10 cellular contexts compared by ENCODE assay signal in the genomic region with DNA sequence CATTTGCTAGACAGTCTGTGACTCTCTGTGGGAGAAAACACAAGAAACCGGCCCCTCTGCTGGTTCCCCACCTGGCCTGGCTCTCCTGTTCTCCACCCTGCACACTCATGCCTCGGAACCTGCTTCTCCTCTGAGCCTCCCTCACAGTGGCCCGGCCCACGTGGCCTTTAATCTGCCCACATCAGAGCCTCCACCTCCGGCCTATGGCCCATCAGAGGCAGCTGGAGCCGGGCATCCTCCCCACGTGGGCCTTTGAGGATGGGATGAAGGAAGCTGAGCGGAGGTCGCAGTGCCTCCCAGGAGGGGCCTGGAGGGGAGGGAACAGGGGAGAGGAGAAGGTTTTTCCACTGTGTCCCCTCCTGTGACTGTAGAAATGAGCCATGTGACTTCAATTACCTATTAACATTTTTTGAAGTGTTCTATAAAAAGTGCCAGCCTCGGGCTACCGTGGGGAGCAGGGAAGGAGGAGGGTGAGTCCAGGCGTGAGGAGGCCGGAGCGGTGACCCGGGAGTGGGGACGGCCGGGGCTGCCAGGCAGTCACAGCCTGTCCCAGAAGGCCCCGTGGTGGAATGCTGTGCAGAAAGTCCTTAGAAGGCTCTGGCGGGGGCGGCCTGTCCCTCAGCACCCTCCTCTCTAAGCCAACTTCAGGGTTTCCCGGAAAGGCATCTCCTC. TPM values are rescaled to one million over a fixed set of nuclear protein-coding genes. Genes with fewer than 3 reads are reported as not detected.
A peak's percentile ranks its signal among the peaks of the same experiment; 100 is the strongest.
DNase-seq lines count a peak whose midpoint lies in the region; ATAC-seq and TF ChIP-seq lines count a peak whose summit lies in the region.
"Had no signal": no experiment of that assay in that cellular context is flagged by ENCODE, and none has a peak within 500 bp of the region (broad histone marks: within the 10 kb centered on the region; RNA-seq: fewer than 3 reads in every experiment).

No MANE protein-coding gene starts in this region.

- DNase-seq in ELF-1 (ENCODE audit: low read depth, low spot score), result peak; percentile 17
- peak in 4 of 7 donors; percentile 15 to 66 (median 32) for DNase-seq in adrenal gland
- DNase-seq in left lobe of liver (ENCODE audit: low spot score), result no peak
- no peak for DNase-seq in spleen
- DNase-seq in foreskin melanocyte, result no peak
- DNase-seq in OCI-M1 (lab: John Stamatoyannopoulos, UW), result no peak
- DNase-seq: RPMI8226 had no signal

- H3K36me3 ChIP-seq in adrenal gland (replicated peaks in 1 of 2) (no peaks in the 10 kb centered on the region), spleen (no peaks in the 10 kb centered on the region)

- TF ChIP-seq POLR2A in adrenal gland (IDR thresholded peaks at IDR 0.05), result no peak
- TF ChIP-seq POLR2A in spleen (IDR thresholded peaks at IDR 0.05), result no peak

- H3K27me3 ChIP-seq in adrenal gland (no peaks in the 10 kb centered on the region), spleen (replicated peaks in 1 of 7) (no peaks in the 10 kb centered on the region)

- H3K27ac ChIP-seq in adrenal gland (peak overlapping the region in 2 of 5 donors; percentile 54 to 89), spleen (peak overlapping the region in 6 of 8 donors; percentile 19 to 76 (median 66))

- H3K9me3 ChIP-seq in adrenal gland (replicated peaks in 1 of 3), result no peaks in the 10 kb centered on the region
- no peaks in the 10 kb centered on the region for H3K9me3 ChIP-seq in spleen

- TF ChIP-seq CTCF in adrenal gland (IDR thresholded peaks at IDR 0.05) (no peak), spleen (IDR thresholded peaks at IDR 0.05 in 8 of 11, conservative IDR thresholded peaks at IDR 0.05 in 3 of 11) (no peak)

- 55 to 74% (median 70%) methylated on average over 18 to 21 of the region's 21 CpGs for WGBS in adrenal gland, 4 donors
- 63 to 80% (median 79%) methylated on average over 20 to 21 of the region's 21 CpGs for WGBS in spleen, 5 donors

- H3K4me3 ChIP-seq in adrenal gland, result no peak overlapping the region
- H3K4me3 ChIP-seq in spleen, result no peak overlapping the region

- intact Hi-C loops in adrenal gland (cut with DNase I), result no loop called here
- intact Hi-C loops in spleen (cut with DNase I; ENCODE audit: low total_unique reads), result no loop called here

- peak; percentile 55 for ATAC-seq in left lobe of liver
- no peak for ATAC-seq in HG02759 (IDR thresholded peaks at IDR 0.05; ENCODE audit: unreplicated experiment)
- no peak for ATAC-seq in GM21423 (IDR thresholded peaks at IDR 0.05; ENCODE audit: unreplicated experiment)
- ATAC-seq: activated naive CD4-positive, alpha-beta T cell treated with anti-CD3 and anti-CD28 coated beads, Interleukin-2, amount 50 U/mL, for 72 hours had no signal

- H3K4me1 ChIP-seq in adrenal gland (replicated peaks in 1 of 2) (peaks cover 0 to 5% of the 10 kb centered on the region in 2 donors), spleen (peaks cover 0 to 23% (median 0%) of the 10 kb centered on the region in 6 donors)

RNA-seq across cellular contexts. Expression of a gene that starts 24.6 kb away (rescaled TPM):
- total RNA-seq in adrenal gland, result 10 to 100 TPM; 16.6 to 56.9 (median 34.2) TPM
- polyA plus RNA-seq in adrenal gland, result 10 to 100 TPM; 13.3 to 32.3 (median 14.7) TPM
- total RNA-seq in left lobe of liver, result 3.8 TPM
- total RNA-seq in spleen, result 10 to 100 TPM; 45.1 to 62.8 (median 49.8) TPM
- polyA plus RNA-seq in spleen, result 10 to 100 TPM; 13.2 to 29.5 (median 23.0) TPM

RNA-seq across cellular contexts. Expression of a gene that starts 37.6 kb away (rescaled TPM):
- total RNA-seq in adrenal gland (100 to 1,000 TPM; 123 to 205 (median 179) TPM), left lobe of liver (89.1 TPM), spleen (100 to 1,000 TPM in 4 of 7 donors, 10 to 100 TPM in 3; 58.0 to 144 (median 116) TPM)
- polyA plus RNA-seq in adrenal gland (100 to 1,000 TPM in 1 of 3 donors, 10 to 100 TPM in 2; 91.1 to 149 (median 99.3) TPM), spleen (100 to 1,000 TPM in 2 of 3 donors, 10 to 100 TPM in 1; 69.3 to 145 (median 104) TPM)

RNA-seq across cellular contexts. Expression of a gene that starts 47.8 kb away (rescaled TPM):
- total RNA-seq in adrenal gland (10 to 100 TPM; 29.7 to 48.3 (median 41.0) TPM), left lobe of liver (56.9 TPM), spleen (10 to 100 TPM; 26.0 to 49.4 (median 42.9) TPM)
- polyA plus RNA-seq in adrenal gland (10 to 100 TPM in 2 of 3 donors, 1 to 10 TPM in 1; 7.0 to 24.1 (median 22.3) TPM), spleen (10 to 100 TPM in 1 of 3 donors, 1 to 10 TPM in 2; 2.3 to 10.8 (median 3.0) TPM)

Comparison
In these comparisons a context has a peak if more than half of its experiments do, and no peak if none do; other contexts are left out.
1. DNase-seq: peak in ELF-1 (single experiment) and adrenal gland (4 of 7); none in left lobe of liver (single experiment), spleen (single experiment), foreskin melanocyte (single experiment) and OCI-M1 (single experiment).